ENCODE assay signal across 12 cellular contexts in the genomic region with DNA sequence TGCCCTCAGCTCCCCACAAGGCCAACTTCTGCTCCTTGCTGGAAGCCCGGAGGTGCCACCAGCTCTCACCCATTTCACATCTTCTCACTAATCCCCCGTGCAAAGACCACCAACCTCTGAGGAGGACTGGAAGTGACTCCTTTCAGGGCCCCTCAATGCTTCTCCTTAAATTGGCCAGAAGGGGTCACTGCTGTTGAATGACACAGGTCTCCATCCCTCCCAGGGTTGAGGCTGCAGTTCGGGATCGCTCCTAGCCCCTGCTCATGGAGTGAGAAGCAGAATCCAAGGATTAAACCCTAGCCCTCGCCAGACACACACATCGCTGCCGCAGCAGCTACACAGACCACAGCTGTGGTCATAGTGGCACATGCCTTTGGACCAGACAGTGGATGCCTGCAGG.
DNase-seq lines count a peak whose midpoint lies in the region; ATAC-seq, FAIRE-seq and TF ChIP-seq lines count a peak whose summit lies in the region.
"Had no signal": no experiment of that assay in that cellular context is flagged by ENCODE, and none has a peak within 500 bp of the region (broad histone marks: within the 10 kb centered on the region; RNA-seq: fewer than 3 reads in every experiment).

No MANE protein-coding gene starts in this region.

- H3K27me3 Mint-ChIP-seq in astrocyte (ENCODE audit: low read depth, unreplicated experiment) = peaks cover 5% of the 10 kb centered on the region
- H3K27me3 Mint-ChIP-seq: stimulated activated memory B cell treated with anti-CD40 and anti-IgM and Interleukin-4, amounts not matched to agents 10 μg/mL and 1 μg/mL and 100 μg/mL, for 72 hours had no signal

- peaks cover 2% of the 10 kb centered on the region; the same call in 1 of the 2 replicates for H3K36me3 ChIP-seq in H7 (replicated peaks; ENCODE audit: control insufficient read depth, insufficient read depth, low read length)
- H3K36me3 ChIP-seq in astrocyte (ENCODE audit: insufficient read depth, low read length) = no peaks in the 10 kb centered on the region
- no peaks in the 10 kb centered on the region for H3K36me3 ChIP-seq in hepatocyte (replicated peaks; ENCODE audit: insufficient read depth, low read depth)
- no peaks in the 10 kb centered on the region for H3K36me3 ChIP-seq in adrenal gland (replicated peaks in 1 of 2)
- H3K36me3 ChIP-seq: BLaER1 treated with 17β-estradiol and CSF1 and Interleukin-3, amounts not matched to agents 10 nM and 100 nM had no signal

- H3K9ac ChIP-seq in astrocyte (ENCODE audit: low read length) = no peak overlapping the region
- H3K9ac ChIP-seq: BLaER1 treated with 17β-estradiol and CSF1 and Interleukin-3, amounts not matched to agents 10 nM and 100 nM had no signal

- no peaks in the 10 kb centered on the region for H3K4me1 ChIP-seq in astrocyte (ENCODE audit: insufficient read depth, low read length)
- no peaks in the 10 kb centered on the region for H3K4me1 ChIP-seq in hepatocyte (ENCODE audit: insufficient read depth)
- H3K4me1 ChIP-seq in adrenal gland (replicated peaks in 1 of 2) = no peaks in the 10 kb centered on the region
- H3K4me1 ChIP-seq: BLaER1 treated with 17β-estradiol and CSF1 and Interleukin-3, amounts not matched to agents 10 nM and 100 nM had no signal

- H3K4me1 Mint-ChIP-seq in astrocyte (ENCODE audit: low read depth, unreplicated experiment) = no peaks in the 10 kb centered on the region
- H3K4me1 Mint-ChIP-seq: stimulated activated memory B cell treated with anti-CD40 and anti-IgM and Interleukin-4, amounts not matched to agents 10 μg/mL and 1 μg/mL and 100 μg/mL, for 72 hours had no signal

- CTCF ChIA-PET in AG04450 (lab: Charles Lee) = interaction anchor here (0.5 to 2.3 kb wide), 3 partner anchors 11 to 13 kb away, joined by 3 to 10 read pairs (median 3); no protein-coding TSS in a partner anchor

- no peaks in the 10 kb centered on the region for H3K9me2 ChIP-seq in hepatocyte (replicated peaks; ENCODE audit: insufficient read depth)

- H3K79me2 ChIP-seq in astrocyte (ENCODE audit: insufficient read depth, low read length) = no peaks in the 10 kb centered on the region
- H3K79me2 ChIP-seq in hepatocyte = no peaks in the 10 kb centered on the region

- TF ChIP-seq CTCF in AG04450 (IDR thresholded peaks at IDR 0.05; ENCODE audit: low read depth, low read length) = peak; percentile 42
- TF ChIP-seq CTCF in astrocyte (IDR thresholded peaks at IDR 0.05; ENCODE audit: insufficient read depth, low read depth, low read length) = peak; percentile 22
- TF ChIP-seq CTCF in hepatocyte (IDR thresholded peaks at IDR 0.05; ENCODE audit: poor library complexity) = peak; percentile 20
- TF ChIP-seq CTCF in adrenal gland (IDR thresholded peaks at IDR 0.05) = no peak

- WGBS in hepatocyte (ENCODE audit: low lambda C conversion rate, missing lambda C conversion rate) = 66% methylated on average over 7 of the region's 7 CpGs
- 72 to 87% (median 77%) methylated on average over 5 to 7 of the region's 7 CpGs for WGBS in adrenal gland, 4 donors

- H3K27ac ChIP-seq in AG04450 (ENCODE audit: low read depth, low read length) = no peak overlapping the region
- no peak overlapping the region for H3K27ac ChIP-seq in astrocyte (ENCODE audit: low read depth, low read length)
- H3K27ac ChIP-seq in hepatocyte = no peak overlapping the region
- H3K27ac ChIP-seq in adrenal gland = no peak overlapping the region
- H3K27ac ChIP-seq: BLaER1 treated with 17β-estradiol and CSF1 and Interleukin-3, amounts not matched to agents 10 nM and 100 nM had no signal

- peaks cover 8% of the 10 kb centered on the region; the same call in 1 of the 2 replicates for H3K9me3 ChIP-seq in AG04450 (ENCODE audit: control insufficient read depth, insufficient read depth, low read length)
- no peaks in the 10 kb centered on the region for H3K9me3 ChIP-seq in astrocyte (ENCODE audit: insufficient read depth, low read depth, low read length)
- peaks cover 4% of the 10 kb centered on the region for H3K9me3 ChIP-seq in hepatocyte (ENCODE audit: low read depth)
- no peaks in the 10 kb centered on the region for H3K9me3 ChIP-seq in adrenal gland (replicated peaks in 1 of 3)

- no peaks in the 10 kb centered on the region for H3K36me3 Mint-ChIP-seq in astrocyte (ENCODE audit: low read depth, unreplicated experiment)
- H3K36me3 Mint-ChIP-seq: stimulated activated memory B cell treated with anti-CD40 and anti-IgM and Interleukin-4, amounts not matched to agents 10 μg/mL and 1 μg/mL and 100 μg/mL, for 72 hours had no signal

- DNase-seq in AG04450 (ENCODE audit: low read depth, low spot score) = no peak
- peak; percentile 46 for DNase-seq in H7
- DNase-seq in astrocyte (ENCODE audit: low read depth) = no peak
- peak; percentile 22 for DNase-seq in hepatocyte (ENCODE audit: low spot score)
- DNase-seq in occipital lobe (lab: John Stamatoyannopoulos, UW) = no peak
- no peak for DNase-seq in activated gamma-delta T cell treated with Interleukin-2 at 50 U/mL for 16 hours
- DNase-seq in adrenal gland = no peak
- DNase-seq: NCI-H526 treated with DMSO at 0.1 percent for 48 hours had no signal

- no peak overlapping the region for H2AFZ ChIP-seq in astrocyte (ENCODE audit: low read depth, low read length)
- H2AFZ ChIP-seq in hepatocyte = no peak overlapping the region

- POLR2A ChIA-PET in AG04450 (lab: Yijun Ruan, JAX) = interaction anchor here (0.7 kb wide), 1 partner anchor 79 kb away, joined by 14 read pairs; no protein-coding TSS in a partner anchor

- no peak for TF ChIP-seq POLR2A in adrenal gland (IDR thresholded peaks at IDR 0.05)

- intact Hi-C loops in adrenal gland (cut with DNase I) = no loop called here

- H3K27me3 ChIP-seq in AG04450 (ENCODE audit: control insufficient read depth, insufficient read depth, low read length) (no peaks in the 10 kb centered on the region), H7 (ENCODE audit: control insufficient read depth, insufficient read depth, low read length) (no peaks in the 10 kb centered on the region), astrocyte (ENCODE audit: insufficient read depth, low read length) (no peaks in the 10 kb centered on the region), hepatocyte (no peaks in the 10 kb centered on the region), adrenal gland (no peaks in the 10 kb centered on the region)
- H3K27me3 ChIP-seq: BLaER1 treated with 17β-estradiol and CSF1 and Interleukin-3, amounts not matched to agents 10 nM and 100 nM had no signal

- H3K4me3 ChIP-seq in AG04450 (ENCODE audit: low read depth, low read length) (no peak overlapping the region), H7 (ENCODE audit: insufficient read depth, low read depth, low read length) (no peak overlapping the region), astrocyte (ENCODE audit: insufficient read depth, low read depth, low read length) (no peak overlapping the region), hepatocyte (no peak overlapping the region), adrenal gland (no peak overlapping the region)
- H3K4me3 ChIP-seq: BLaER1 treated with 17β-estradiol and CSF1 and Interleukin-3, amounts not matched to agents 10 nM and 100 nM had no signal

- no peak for ATAC-seq in GM21576 (IDR thresholded peaks at IDR 0.05; ENCODE audit: unreplicated experiment)
- ATAC-seq: stimulated activated memory B cell treated with anti-CD40 and anti-IgM and Interleukin-4, amounts not matched to agents 10 μg/mL and 1 μg/mL and 100 μg/mL, for 72 hours had no signal

- no peak for FAIRE-seq in astrocyte (lab: Jason Lieb, UNC)
- FAIRE-seq: bronchial epithelial cell had no signal

- H3K9me3 Mint-ChIP-seq in astrocyte (ENCODE audit: unreplicated experiment) = peaks cover 1% of the 10 kb centered on the region

- H3K4me2 ChIP-seq in astrocyte (ENCODE audit: low read length) (no peak overlapping the region), hepatocyte (no peak overlapping the region)
- H3K4me2 ChIP-seq: BLaER1 treated with 17β-estradiol and CSF1 and Interleukin-3, amounts not matched to agents 10 nM and 100 nM had no signal

- H4K20me1 ChIP-seq in astrocyte (ENCODE audit: insufficient read depth, low read length) (no peaks in the 10 kb centered on the region), hepatocyte (ENCODE audit: insufficient read depth, poor library complexity, severe bottlenecking) (no peaks in the 10 kb centered on the region)
- H4K20me1 ChIP-seq: BLaER1 treated with 17β-estradiol and CSF1 and Interleukin-3, amounts not matched to agents 10 nM and 100 nM had no signal

- H3K27ac Mint-ChIP-seq in astrocyte (ENCODE audit: unreplicated experiment) = no peak overlapping the region
- H3K27ac Mint-ChIP-seq: stimulated activated memory B cell treated with anti-CD40 and anti-IgM and Interleukin-4, amounts not matched to agents 10 μg/mL and 1 μg/mL and 100 μg/mL, for 72 hours had no signal

- no peak overlapping the region for H3K4me3 Mint-ChIP-seq in astrocyte (ENCODE audit: unreplicated experiment)
- H3K4me3 Mint-ChIP-seq: stimulated activated memory B cell treated with anti-CD40 and anti-IgM and Interleukin-4, amounts not matched to agents 10 μg/mL and 1 μg/mL and 100 μg/mL, for 72 hours had no signal

Comparison
In these comparisons a context has a peak if more than half of its experiments do, and no peak if none do; other contexts are left out.
1. DNase-seq: peak in H7 (single experiment) and hepatocyte (single experiment); none in AG04450 (single experiment), astrocyte (single experiment), occipital lobe (single experiment), activated gamma-delta T cell treated with Interleukin-2 at 50 U/mL for 16 hours (single experiment) and adrenal gland (0 of 7).
2. CTCF ChIP-seq: peak in AG04450 (single experiment), astrocyte (single experiment) and hepatocyte (single experiment); none in adrenal gland (0 of 6).